34 cellular contexts compared by ENCODE assay signal in the genomic region with DNA sequence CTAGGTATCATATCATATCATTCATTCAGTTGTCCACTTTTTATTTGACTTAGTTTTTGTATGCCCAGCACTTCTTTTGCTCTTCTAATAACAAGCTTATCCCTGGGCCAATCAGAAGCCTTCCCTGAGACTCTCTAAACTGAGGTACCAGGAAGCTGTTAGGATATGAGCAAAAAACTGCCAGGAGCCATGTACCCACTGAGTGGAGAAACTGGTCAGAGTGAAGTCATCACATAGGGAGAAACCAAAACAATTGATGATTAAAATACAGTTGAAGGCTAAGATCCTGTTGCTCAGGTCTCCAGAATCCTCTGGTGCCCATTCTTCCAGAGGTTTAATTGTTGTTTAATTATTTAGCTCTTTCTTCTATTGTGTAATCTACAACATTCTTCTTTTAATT.
"Had no signal": no experiment of that assay in that cellular context is flagged by ENCODE, and none has a peak within 500 bp of the region (broad histone marks: within the 10 kb centered on the region; RNA-seq: fewer than 3 reads in every experiment).

No MANE protein-coding gene starts in this region.

- H3K4me1 ChIP-seq: Peyer's patch, SJSA1 had no signal

- H3K4me3 Mint-ChIP-seq: activated B cell treated with CpG ODN at 0.5 μM for 24 hours; activated CD8-positive, alpha-beta T cell treated with anti-CD3 and anti-CD28 coated beads for 36 hours; activated naive CD8-positive, alpha-beta T cell treated with anti-CD3 and anti-CD28 coated beads for 36 hours; activated T-cell treated with anti-CD3 and anti-CD28 coated beads, Interleukin-2, amount 50 U/mL, for 72 hours; activated T-helper 17 cell treated with anti-CD3 and anti-CD28 coated beads, Interleukin-2, amount 50 U/mL, for 72 hours; T-helper 1 cell treated with Interleukin-12 subunit alpha and Interleukin-12 subunit beta and Interleukin-4 antibody, amounts not matched to agents 30 μg/mL and 1 μg/mL, for 36 hours; T-helper 2 cell treated with Interferon-gamma antibody and Interleukin-4, amounts not matched to agents 5 μg/mL and 100 μg/mL, for 36 hours had no signal

- H3K27me3 Mint-ChIP-seq: activated B cell treated with CpG ODN at 0.5 μM for 24 hours; activated CD8-positive, alpha-beta T cell treated with anti-CD3 and anti-CD28 coated beads for 36 hours; activated naive CD8-positive, alpha-beta T cell treated with anti-CD3 and anti-CD28 coated beads for 36 hours; activated T-helper 17 cell treated with anti-CD3 and anti-CD28 coated beads, Interleukin-2, amount 50 U/mL, for 72 hours had no signal

- H3K4me2 ChIP-seq: KMS-11, SK-N-SH had no signal

- H3K27ac ChIP-seq: brain microvascular endothelial cell, KMS-11, Peyer's patch, SJSA1 had no signal

- H3K36me3 ChIP-seq: brain microvascular endothelial cell, Peyer's patch, SJSA1 had no signal

- H3K9me3 Mint-ChIP-seq: activated B cell treated with CpG ODN at 0.5 μM for 24 hours; activated CD8-positive, alpha-beta T cell treated with anti-CD3 and anti-CD28 coated beads for 36 hours; activated naive CD8-positive, alpha-beta T cell treated with anti-CD3 and anti-CD28 coated beads for 36 hours; activated T-cell treated with anti-CD3 and anti-CD28 coated beads, Interleukin-2, amount 50 U/mL, for 72 hours; activated T-helper 17 cell treated with anti-CD3 and anti-CD28 coated beads, Interleukin-2, amount 50 U/mL, for 72 hours; T-helper 1 cell treated with Interleukin-12 subunit alpha and Interleukin-12 subunit beta and Interleukin-4 antibody, amounts not matched to agents 30 μg/mL and 1 μg/mL, for 36 hours; T-helper 2 cell treated with Interferon-gamma antibody and Interleukin-4, amounts not matched to agents 5 μg/mL and 100 μg/mL, for 36 hours had no signal

- H3K27me3 ChIP-seq: brain microvascular endothelial cell, Peyer's patch, SJSA1 had no signal

- H3K4me1 Mint-ChIP-seq: activated B cell treated with CpG ODN at 0.5 μM for 24 hours; activated naive CD8-positive, alpha-beta T cell treated with anti-CD3 and anti-CD28 coated beads for 36 hours; activated T-helper 17 cell treated with anti-CD3 and anti-CD28 coated beads, Interleukin-2, amount 50 U/mL, for 72 hours had no signal

- H3K27ac Mint-ChIP-seq: activated B cell treated with CpG ODN at 0.5 μM for 24 hours; activated CD8-positive, alpha-beta T cell treated with anti-CD3 and anti-CD28 coated beads for 36 hours; activated naive CD8-positive, alpha-beta T cell treated with anti-CD3 and anti-CD28 coated beads for 36 hours; activated T-cell treated with anti-CD3 and anti-CD28 coated beads, Interleukin-2, amount 50 U/mL, for 72 hours; activated T-helper 17 cell treated with anti-CD3 and anti-CD28 coated beads, Interleukin-2, amount 50 U/mL, for 72 hours; T-helper 1 cell treated with Interleukin-12 subunit alpha and Interleukin-12 subunit beta and Interleukin-4 antibody, amounts not matched to agents 30 μg/mL and 1 μg/mL, for 36 hours; T-helper 2 cell treated with Interferon-gamma antibody and Interleukin-4, amounts not matched to agents 5 μg/mL and 100 μg/mL, for 36 hours had no signal

- DNase-seq: activated B cell treated with CpG ODN at 0.5 μM for 24 hours; activated CD4-positive, alpha-beta T cell treated with anti-CD3 and anti-CD28 coated beads for 4 hours; activated CD4-positive, alpha-beta T cell treated with anti-CD3 and anti-CD28 coated beads, Interleukin-2, amount 50 U/mL, for 1 hour; activated CD4-positive, CD25-positive, alpha-beta regulatory T cell treated with anti-CD3 and anti-CD28 coated beads, Interleukin-2, amount 50 U/mL, for 72 hours; activated CD8-positive, alpha-beta T cell treated with anti-CD3 and anti-CD28 coated beads for 36 hours; activated effector memory CD4-positive, alpha-beta T cell treated with anti-CD3 and anti-CD28 coated beads, Interleukin-2, amount 50 U/mL, for 16 hours; activated naive CD4-positive, alpha-beta T cell; activated naive CD4-positive, alpha-beta T cell treated with anti-CD3 and anti-CD28 coated beads, Interleukin-2, amount 50 U/mL, for 16 hours; activated naive CD8-positive, alpha-beta T cell treated with anti-CD3 and anti-CD28 coated beads for 36 hours; activated T-cell treated with anti-CD3 and anti-CD28 coated beads, Interleukin-2, amount 50 U/mL, for 1 hour; activated T-cell treated with anti-CD3 and anti-CD28 coated beads, Interleukin-2, amount 50 U/mL, for 72 hours; amniotic stem cell; aorta; brain microvascular endothelial cell; MM.1S; MV-4-11; NCI-H1092; NCI-H1436 treated with DMSO at 0.1 percent for 48 hours; NCI-H1694 treated with DMSO at 0.1 percent for 48 hours; NCI-H2029; NCI-H510A; NCI-H526; NCI-H748 treated with DMSO at 0.1 percent for 48 hours; NK-92 treated with Interleukin-12 subunit alpha and Interleukin-12 subunit beta, amount 100 ng/mL, for 24 hours; PC-3; Peyer's patch; RPMI8226; SHP77 treated with DMSO at 0.1 percent for 48 hours; SK-N-SH had no signal

- H3K9ac ChIP-seq: KMS-11, SK-N-SH had no signal

- H3K9me3 ChIP-seq: Peyer's patch, SJSA1, SK-N-SH had no signal

- H3K4me3 ChIP-seq: Peyer's patch, SJSA1 had no signal

- H3K36me3 Mint-ChIP-seq: activated naive CD8-positive, alpha-beta T cell treated with anti-CD3 and anti-CD28 coated beads for 36 hours had no signal
